ENCODE assay signal across 17 cellular contexts in genomic region chr3:6861989-6862879, GRCh38. TPM values are rescaled to one million over a fixed set of nuclear protein-coding genes. Genes with fewer than 3 reads are reported as not detected.
DNase-seq lines count a peak whose midpoint lies in the region; TF ChIP-seq lines count a peak whose summit lies in the region.
"Had no signal": no experiment of that assay in that cellular context is flagged by ENCODE, and none has a peak within 500 bp of the region (broad histone marks: within the 10 kb centered on the region; RNA-seq: fewer than 3 reads in every experiment).

No MANE protein-coding gene starts in this region.

- DNase-seq in NCI-H69 (lab: John Stamatoyannopoulos, UW), result peak; percentile 37
- DNase-seq in iPS DF 6.9 (ENCODE audit: low read depth, low spot score), result no peak
- no peak for DNase-seq in progenitor cell of endocrine pancreas (ENCODE audit: low spot score, unreplicated experiment)
- no peak for DNase-seq in immature natural killer cell
- no peak for DNase-seq in AML-193 (lab: John Stamatoyannopoulos, UW)
- DNase-seq in midbrain (lab: John Stamatoyannopoulos, UW), result no peak
- no peak for DNase-seq in NCI-H1092 treated with DMSO at 0.1 percent for 48 hours (lab: John Stamatoyannopoulos, UW)
- DNase-seq: cortex of kidney, NCI-H1694, SIG-M5 had no signal

- H3K4me1 Mint-ChIP-seq in progenitor cell of endocrine pancreas (ENCODE audit: low read depth) (peaks cover 4% of the 10 kb centered on the region), immature natural killer cell (no peaks in the 10 kb centered on the region)

- H3K27ac ChIP-seq in iPS DF 6.9 (ENCODE audit: low read length), result no peak overlapping the region
- H3K27ac ChIP-seq: BLaER1 treated with 17β-estradiol and CSF1 and Interleukin-3, amounts not matched to agents 10 nM and 100 nM; left lung; pancreas had no signal

- no CpG with 5 or more reads among the region's 48 CpGs for whole genome bisulfite sequencing in iPS DF 6.9 (ENCODE audit: insufficient coverage, insufficient read length)

- no peaks in the 10 kb centered on the region for H3K9me3 Mint-ChIP-seq in progenitor cell of endocrine pancreas (ENCODE audit: low read depth)
- H3K9me3 Mint-ChIP-seq in immature natural killer cell, result peaks cover 3 to 27% (median 9%) of the 10 kb centered on the region in 6 donors

- H3K4me3 ChIP-seq in iPS DF 6.9 (ENCODE audit: low read length), result peak overlapping the region; percentile 58; the same call in 1 of the 2 replicates
- H3K4me3 ChIP-seq: BLaER1 treated with 17β-estradiol and CSF1 and Interleukin-3, amounts not matched to agents 10 nM and 100 nM; K562; left lung had no signal

- H3K9me3 ChIP-seq in ES-I3 (ENCODE audit: control insufficient read depth, insufficient read depth, low read length), result no peaks in the 10 kb centered on the region
- H3K9me3 ChIP-seq in iPS DF 6.9 (ENCODE audit: control insufficient read depth, insufficient read depth, low read length), result peaks cover 1% of the 10 kb centered on the region; the same call in 1 of the 2 replicates
- H3K9me3 ChIP-seq: left lung, pancreas had no signal

- H3K27me3 Mint-ChIP-seq in progenitor cell of endocrine pancreas, result peaks cover 93% of the 10 kb centered on the region
- H3K27me3 Mint-ChIP-seq in immature natural killer cell (ENCODE audit: low read depth in 3 of 3), result peaks cover 2 to 4% (median 3%) of the 10 kb centered on the region in 3 donors

- no peak for TF ChIP-seq CTCF in progenitor cell of endocrine pancreas (IDR thresholded peaks at IDR 0.05; ENCODE audit: unreplicated experiment)

- H3K36me3 ChIP-seq in ES-I3 (ENCODE audit: insufficient read depth, low read length), result no peaks in the 10 kb centered on the region
- H3K36me3 ChIP-seq in iPS DF 6.9 (ENCODE audit: control insufficient read depth, insufficient read depth, low read length), result no peaks in the 10 kb centered on the region; the same call in 1 of the 2 replicates
- H3K36me3 ChIP-seq: BLaER1 treated with 17β-estradiol and CSF1 and Interleukin-3, amounts not matched to agents 10 nM and 100 nM; left lung; pancreas had no signal

- peak overlapping the region; percentile 67; the same call in 1 of the 2 replicates for H3K9ac ChIP-seq in ES-I3 (ENCODE audit: low read depth, low read length)
- H3K9ac ChIP-seq: BLaER1 treated with 17β-estradiol and CSF1 and Interleukin-3, amounts not matched to agents 10 nM and 100 nM had no signal

- peaks cover 25% of the 10 kb centered on the region for H3K27me3 ChIP-seq in iPS DF 6.9 (ENCODE audit: control insufficient read depth, insufficient read depth, low read length)
- H3K27me3 ChIP-seq: BLaER1 treated with 17β-estradiol and CSF1 and Interleukin-3, amounts not matched to agents 10 nM and 100 nM; pancreas had no signal

- peak overlapping the region; percentile 69 for H3K4me3 Mint-ChIP-seq in progenitor cell of endocrine pancreas (ENCODE audit: low read depth)
- H3K4me3 Mint-ChIP-seq in immature natural killer cell, result no peak overlapping the region
- H3K4me3 Mint-ChIP-seq: activated naive CD8-positive, alpha-beta T cell had no signal

- H3K36me3 Mint-ChIP-seq in progenitor cell of endocrine pancreas (ENCODE audit: insufficient read depth) (no peaks in the 10 kb centered on the region), immature natural killer cell (peaks cover 4 to 8% (median 4%) of the 10 kb centered on the region in 3 donors)
- H3K36me3 Mint-ChIP-seq: activated naive CD8-positive, alpha-beta T cell had no signal

- H3K27ac Mint-ChIP-seq in progenitor cell of endocrine pancreas (no peak overlapping the region), immature natural killer cell (no peak overlapping the region)
- H3K27ac Mint-ChIP-seq: activated naive CD8-positive, alpha-beta T cell had no signal

- H3K4me1 ChIP-seq in ES-I3 (ENCODE audit: insufficient read depth, low read length) (no peaks in the 10 kb centered on the region), iPS DF 6.9 (ENCODE audit: control insufficient read depth, insufficient read depth, low read length) (no peaks in the 10 kb centered on the region)
- H3K4me1 ChIP-seq: BLaER1 treated with 17β-estradiol and CSF1 and Interleukin-3, amounts not matched to agents 10 nM and 100 nM; left lung; pancreas had no signal

RNA-seq across cellular contexts. Expression of gene GRM7, which starts 1.3 kb away (rescaled TPM):
- total RNA-seq in progenitor cell of endocrine pancreas, result 0.29 and 0.34 TPM in 2 replicates
- polyA plus RNA-seq in immature natural killer cell, result not detected
- total RNA-seq: G401, K562 had no signal
- polyA plus RNA-seq: K562 had no signal
